In genomic region chr20:58135441-58136170, GRCh38 we compare ENCODE assay signal across 16 cellular contexts.
DNase-seq lines count a peak whose midpoint lies in the region; ATAC-seq and TF ChIP-seq lines count a peak whose summit lies in the region.
"Had no signal": no experiment of that assay in that cellular context is flagged by ENCODE, and none has a peak within 500 bp of the region (broad histone marks: within the 10 kb centered on the region; RNA-seq: fewer than 3 reads in every experiment).

No MANE protein-coding gene starts in this region.

- H3K27ac Mint-ChIP-seq in progenitor cell of endocrine pancreas = peak overlapping the region; percentile 2
- H3K27ac Mint-ChIP-seq: stimulated activated effector memory CD8-positive, alpha-beta T cell treated with anti-CD3 and anti-CD28 coated beads, Interleukin-12 subunit alpha, Interleukin-12 subunit beta, amount 100 ng/mL, for 72 hours had no signal

- CTCF ChIA-PET in PC-3 (lab: Charles Lee) = no interaction called here

- H3K4me1 Mint-ChIP-seq in progenitor cell of endocrine pancreas (ENCODE audit: low read depth) = peaks cover 19% of the 10 kb centered on the region
- H3K4me1 Mint-ChIP-seq: stimulated activated effector memory CD8-positive, alpha-beta T cell treated with anti-CD3 and anti-CD28 coated beads, Interleukin-12 subunit alpha, Interleukin-12 subunit beta, amount 100 ng/mL, for 72 hours had no signal

- H3K9me3 Mint-ChIP-seq in progenitor cell of endocrine pancreas (ENCODE audit: low read depth) = peaks cover 2% of the 10 kb centered on the region
- H3K9me3 Mint-ChIP-seq: stimulated activated effector memory CD8-positive, alpha-beta T cell treated with anti-CD3 and anti-CD28 coated beads, Interleukin-12 subunit alpha, Interleukin-12 subunit beta, amount 100 ng/mL, for 72 hours had no signal

- H3K27me3 Mint-ChIP-seq in progenitor cell of endocrine pancreas = peaks cover 73% of the 10 kb centered on the region

- no peaks in the 10 kb centered on the region for H3F3A ChIP-seq in PC-3 (ENCODE audit: low read length, unreplicated experiment)

- POLR2A ChIA-PET in PC-3 (lab: Charles Lee; ENCODE audit: unreplicated experiment) = no interaction called here

- H4K20me1 ChIP-seq in PC-3 (ENCODE audit: low read length) = no peaks in the 10 kb centered on the region

- TF ChIP-seq CTCF in PC-3 (conservative IDR thresholded peaks at IDR 0.05; ENCODE audit: low read depth, low read length) = no peak
- TF ChIP-seq CTCF in progenitor cell of endocrine pancreas (IDR thresholded peaks at IDR 0.05; ENCODE audit: unreplicated experiment) = no peak

- peak overlapping the region; percentile 64 for H3K4me2 ChIP-seq in PC-3 (ENCODE audit: low read length)

- no peaks in the 10 kb centered on the region for H3K27me3 ChIP-seq in PC-3 (ENCODE audit: low read length)
- H3K27me3 ChIP-seq: uterus had no signal

- peaks cover 43% of the 10 kb centered on the region for H3K4me1 ChIP-seq in PC-3 (ENCODE audit: insufficient read depth, low read length)

- no peaks in the 10 kb centered on the region for H3K9me3 ChIP-seq in PC-3 (ENCODE audit: low read length)
- H3K9me3 ChIP-seq: neutrophil, uterus had no signal

- H3K4me3 Mint-ChIP-seq in progenitor cell of endocrine pancreas (ENCODE audit: low read depth) = no peak overlapping the region
- H3K4me3 Mint-ChIP-seq: stimulated activated effector memory CD8-positive, alpha-beta T cell treated with anti-CD3 and anti-CD28 coated beads, Interleukin-12 subunit alpha, Interleukin-12 subunit beta, amount 100 ng/mL, for 72 hours had no signal

- H2AFZ ChIP-seq in PC-3 (ENCODE audit: low read length) = peak overlapping the region; percentile 29

- DNase-seq in NCI-H2029 (lab: John Stamatoyannopoulos, UW) (peak; percentile 7), NCI-H2029 treated with DMSO at 0.1 percent for 48 hours (lab: John Stamatoyannopoulos, UW) (no peak), PC-3 (peak; percentile 87), epithelial cell of prostate (ENCODE audit: low read depth, low spot score) (peak; percentile 41), progenitor cell of endocrine pancreas (ENCODE audit: low spot score, unreplicated experiment) (no peak), NCI-H446 (lab: John Stamatoyannopoulos, UW) (no peak), NCI-H1436 treated with DMSO at 0.1 percent for 48 hours (lab: John Stamatoyannopoulos, UW) (no peak), SK-N-DZ (ENCODE audit: low spot score) (no peak)
- DNase-seq: activated CD4-positive, alpha-beta T cell treated with anti-CD3 and anti-CD28 coated beads, Interleukin-2, amount 50 U/mL, for 48 hours; activated effector memory CD4-positive, alpha-beta T cell treated with anti-CD3 and anti-CD28 coated beads, Interleukin-2, amount 50 U/mL, for 16 hours; NCI-H1092; SIG-M5; stimulated activated CD4-positive, alpha-beta T cell treated with anti-CD3 and anti-CD28 coated beads, Interleukin-4, amount 100 ng/mL, for 24 hours had no signal

- H3K36me3 ChIP-seq in PC-3 (ENCODE audit: low read depth, low read length) = no peaks in the 10 kb centered on the region
- H3K36me3 ChIP-seq: neutrophil, uterus had no signal

- BruUV-seq in PC-3 (replicated peaks; lab: Mats Ljungman, UMichigan) = no TSS peak

- H3K27ac ChIP-seq in PC-3 (ENCODE audit: low read length) (no peak overlapping the region), epithelial cell of prostate (peak overlapping the region; percentile 56)
- H3K27ac ChIP-seq: neutrophil, uterus had no signal

- 0 out of 2 replicates have a peak, but pooled peaks have one; percentile 18 for ATAC-seq in PC-3
- ATAC-seq: stimulated activated effector memory CD8-positive, alpha-beta T cell treated with anti-CD3 and anti-CD28 coated beads, Interleukin-12 subunit alpha, Interleukin-12 subunit beta, amount 100 ng/mL, for 72 hours had no signal

- no peaks in the 10 kb centered on the region for H3K36me3 Mint-ChIP-seq in progenitor cell of endocrine pancreas (ENCODE audit: insufficient read depth)
- H3K36me3 Mint-ChIP-seq: stimulated activated effector memory CD8-positive, alpha-beta T cell treated with anti-CD3 and anti-CD28 coated beads, Interleukin-12 subunit alpha, Interleukin-12 subunit beta, amount 100 ng/mL, for 72 hours had no signal

- intact Hi-C loops in PC-3 (cut with micrococcal nuclease) = no loop called here

- H3K9me2 ChIP-seq in PC-3 (replicated peaks; ENCODE audit: low read length) = no peaks in the 10 kb centered on the region

- H3K9ac ChIP-seq in PC-3 (ENCODE audit: low read length) = no peak overlapping the region

- 0 out of 2 replicates have a peak overlapping the region, but pooled peaks have one; percentile 4 for H3K4me3 ChIP-seq in PC-3 (ENCODE audit: low read length)
- H3K4me3 ChIP-seq: uterus had no signal

- no peaks in the 10 kb centered on the region for H3K79me2 ChIP-seq in PC-3 (ENCODE audit: low read length)

Comparison
In these comparisons a context has a peak if more than half of its experiments do, and no peak if none do; other contexts are left out.
1. DNase-seq: peak in NCI-H2029 (single experiment), PC-3 (single experiment) and epithelial cell of prostate (single experiment); none in NCI-H2029 treated with DMSO at 0.1 percent for 48 hours (single experiment), progenitor cell of endocrine pancreas (single experiment), NCI-H446 (0 of 2), NCI-H1436 treated with DMSO at 0.1 percent for 48 hours (single experiment) and SK-N-DZ (single experiment).